Comparison of ENCODE assay signal across 13 cellular contexts in the genomic region with DNA sequence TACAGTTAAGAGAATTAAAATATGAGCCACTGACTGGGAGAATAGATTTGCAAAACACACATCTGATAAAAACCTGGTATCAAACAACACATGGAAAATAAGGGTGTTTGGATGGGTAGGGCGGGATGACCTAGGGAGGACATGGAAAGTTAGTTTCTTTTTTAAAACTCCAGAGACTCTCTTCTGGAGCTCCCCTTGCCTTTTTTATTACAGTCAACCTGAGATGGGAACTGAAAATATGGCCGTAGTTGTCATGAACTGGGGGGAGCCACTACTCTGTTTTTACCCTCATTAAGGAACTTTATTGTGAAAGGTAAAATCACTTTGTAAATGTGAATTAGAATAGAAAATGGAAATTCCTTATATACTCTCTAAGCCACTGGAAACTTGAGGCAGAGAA.
DNase-seq lines count a peak whose midpoint lies in the region; ATAC-seq and TF ChIP-seq lines count a peak whose summit lies in the region.
"Had no signal": no experiment of that assay in that cellular context is flagged by ENCODE, and none has a peak within 500 bp of the region (broad histone marks: within the 10 kb centered on the region; RNA-seq: fewer than 3 reads in every experiment).

No MANE protein-coding gene starts in this region.

- H3K4me1 Mint-ChIP-seq in activated naive CD8-positive, alpha-beta T cell treated with anti-CD3 and anti-CD28 coated beads, Interleukin-2, amount 50 U/mL, for 24 hours = peaks cover 8% of the 10 kb centered on the region
- H3K4me1 Mint-ChIP-seq in activated naive CD8-positive, alpha-beta T cell treated with anti-CD3 and anti-CD28 coated beads for 36 hours = peaks cover 3% of the 10 kb centered on the region
- H3K4me1 Mint-ChIP-seq in stimulated activated naive B cell treated with anti-CD40 and anti-IgM and Interleukin-4, amounts not matched to agents 10 μg/mL and 1 μg/mL and 100 μg/mL, for 72 hours = peaks cover 19 to 21% of the 10 kb centered on the region in 2 donors

- no peak for TF ChIP-seq CTCF in mammary epithelial cell (conservative IDR thresholded peaks at IDR 0.05 in 1 of 2, IDR thresholded peaks at IDR 0.05 in 1 of 2; ENCODE audit: extremely low read depth in 1 of 2, insufficient read depth in 1 of 2, low read depth in 1 of 2, low read length in 2 of 2)

- no peak for ATAC-seq in activated naive CD8-positive, alpha-beta T cell treated with anti-CD3 and anti-CD28 coated beads, Interleukin-2, amount 50 U/mL, for 24 hours
- ATAC-seq in HG02588 (IDR thresholded peaks at IDR 0.05; ENCODE audit: unreplicated experiment) (peak; percentile 41), HG03460 (IDR thresholded peaks at IDR 0.05; ENCODE audit: unreplicated experiment) (peak; percentile 52), GM18858 (IDR thresholded peaks at IDR 0.05; ENCODE audit: unreplicated experiment) (no peak)
- ATAC-seq in stimulated activated naive B cell treated with anti-CD40 and anti-IgM and Interleukin-4, amounts not matched to agents 10 μg/mL and 1 μg/mL and 100 μg/mL, for 72 hours (replicated peaks) = peak; percentile 86
- ATAC-seq: HCT116 had no signal

- no peaks in the 10 kb centered on the region for H3K27me3 Mint-ChIP-seq in activated naive CD8-positive, alpha-beta T cell treated with anti-CD3 and anti-CD28 coated beads, Interleukin-2, amount 50 U/mL, for 24 hours
- no peaks in the 10 kb centered on the region for H3K27me3 Mint-ChIP-seq in activated naive CD8-positive, alpha-beta T cell treated with anti-CD3 and anti-CD28 coated beads for 36 hours
- no peaks in the 10 kb centered on the region for H3K27me3 Mint-ChIP-seq in stimulated activated naive B cell treated with anti-CD40 and anti-IgM and Interleukin-4, amounts not matched to agents 10 μg/mL and 1 μg/mL and 100 μg/mL, for 72 hours

- H3K36me3 Mint-ChIP-seq in activated naive CD8-positive, alpha-beta T cell treated with anti-CD3 and anti-CD28 coated beads, Interleukin-2, amount 50 U/mL, for 24 hours (ENCODE audit: low read depth) = peaks cover 10% of the 10 kb centered on the region
- peaks cover 9% of the 10 kb centered on the region for H3K36me3 Mint-ChIP-seq in activated naive CD8-positive, alpha-beta T cell treated with anti-CD3 and anti-CD28 coated beads for 36 hours
- peaks cover 26 to 48% of the 10 kb centered on the region in 2 donors for H3K36me3 Mint-ChIP-seq in stimulated activated naive B cell treated with anti-CD40 and anti-IgM and Interleukin-4, amounts not matched to agents 10 μg/mL and 1 μg/mL and 100 μg/mL, for 72 hours

- H3K9me3 ChIP-seq in mammary epithelial cell (replicated peaks; ENCODE audit: insufficient read depth, low read length) = no peaks in the 10 kb centered on the region

- CTCF ChIA-PET in mammary epithelial cell (lab: Charles Lee; ENCODE audit: low non-redundant PET) = no interaction called here

- DNase-seq in activated naive CD8-positive, alpha-beta T cell treated with anti-CD3 and anti-CD28 coated beads, Interleukin-2, amount 50 U/mL, for 24 hours = no peak
- no peak for DNase-seq in activated naive CD8-positive, alpha-beta T cell treated with anti-CD3 and anti-CD28 coated beads for 36 hours
- no peak for DNase-seq in stimulated activated naive B cell treated with anti-CD40 and anti-IgM and Interleukin-4, amounts not matched to agents 10 μg/mL and 1 μg/mL and 100 μg/mL, for 72 hours
- no peak for DNase-seq in mammary epithelial cell
- DNase-seq in GDM1 (lab: John Stamatoyannopoulos, UW) = no peak
- DNase-seq: activated CD4-positive, alpha-beta T cell treated with anti-CD3 and anti-CD28 coated beads, Interleukin-2, amount 50 U/mL, for 1 hour; midbrain; NCI-H2029 treated with DMSO at 0.1 percent for 48 hours; retina had no signal

- H3K36me3 ChIP-seq in mammary epithelial cell (ENCODE audit: insufficient read depth, low read length) = no peaks in the 10 kb centered on the region

- no peak overlapping the region for H3K27ac ChIP-seq in mammary epithelial cell (ENCODE audit: insufficient read depth, low read depth, low read length)

- H3K79me2 ChIP-seq in mammary epithelial cell (ENCODE audit: insufficient read depth, low read length) = no peaks in the 10 kb centered on the region

- peaks cover 11% of the 10 kb centered on the region for H3K9me3 Mint-ChIP-seq in activated naive CD8-positive, alpha-beta T cell treated with anti-CD3 and anti-CD28 coated beads, Interleukin-2, amount 50 U/mL, for 24 hours
- peaks cover 7% of the 10 kb centered on the region for H3K9me3 Mint-ChIP-seq in activated naive CD8-positive, alpha-beta T cell treated with anti-CD3 and anti-CD28 coated beads for 36 hours
- peaks cover 5 to 7% of the 10 kb centered on the region in 2 donors for H3K9me3 Mint-ChIP-seq in stimulated activated naive B cell treated with anti-CD40 and anti-IgM and Interleukin-4, amounts not matched to agents 10 μg/mL and 1 μg/mL and 100 μg/mL, for 72 hours

- peak overlapping the region; percentile 6 for H3K27ac Mint-ChIP-seq in activated naive CD8-positive, alpha-beta T cell treated with anti-CD3 and anti-CD28 coated beads, Interleukin-2, amount 50 U/mL, for 24 hours
- H3K27ac Mint-ChIP-seq in activated naive CD8-positive, alpha-beta T cell treated with anti-CD3 and anti-CD28 coated beads for 36 hours = no peak overlapping the region
- H3K27ac Mint-ChIP-seq in stimulated activated naive B cell treated with anti-CD40 and anti-IgM and Interleukin-4, amounts not matched to agents 10 μg/mL and 1 μg/mL and 100 μg/mL, for 72 hours = peak overlapping the region; percentile 95

- H3K9ac ChIP-seq in mammary epithelial cell (ENCODE audit: insufficient read depth, low read length) = no peak overlapping the region

- WGBS in mammary epithelial cell (ENCODE audit: low coverage, missing lambda C conversion rate) = 100% methylated on average over 2 of the region's 2 CpGs

- H3K4me3 Mint-ChIP-seq in activated naive CD8-positive, alpha-beta T cell treated with anti-CD3 and anti-CD28 coated beads, Interleukin-2, amount 50 U/mL, for 24 hours = no peak overlapping the region
- H3K4me3 Mint-ChIP-seq in activated naive CD8-positive, alpha-beta T cell treated with anti-CD3 and anti-CD28 coated beads for 36 hours = no peak overlapping the region
- peak overlapping the region; percentile 38 to 62 for H3K4me3 Mint-ChIP-seq in stimulated activated naive B cell treated with anti-CD40 and anti-IgM and Interleukin-4, amounts not matched to agents 10 μg/mL and 1 μg/mL and 100 μg/mL, for 72 hours

- dilution Hi-C loops in mammary epithelial cell (cut with HindIII; ENCODE audit: low sequenced_read_pairs) = no loop called here

- no peak overlapping the region for H3K4me2 ChIP-seq in mammary epithelial cell (ENCODE audit: insufficient read depth, low read depth, low read length)

- H3K4me1 ChIP-seq in mammary epithelial cell (ENCODE audit: insufficient read depth, low read length) = no peaks in the 10 kb centered on the region

- no TSS peak for BruUV-seq in mammary epithelial cell (replicated peaks; lab: Mats Ljungman, UMichigan)

- no peaks in the 10 kb centered on the region for H4K20me1 ChIP-seq in mammary epithelial cell (ENCODE audit: insufficient read depth, low read length)

- no peaks in the 10 kb centered on the region for H3K27me3 ChIP-seq in mammary epithelial cell (ENCODE audit: insufficient read depth, low read length)

- in situ Hi-C loops in mammary epithelial cell (cut with MboI; ENCODE audit: low sequenced_read_pairs in 2 of 2) = no loop called here

- H3K4me3 ChIP-seq in mammary epithelial cell (replicated peaks in 1 of 3; ENCODE audit: insufficient read depth in 1 of 3, low read depth in 2 of 3, low read length in 3 of 3) = no peak overlapping the region

- intact Hi-C loops in mammary epithelial cell (cut with micrococcal nuclease) = no loop called here

- H2AFZ ChIP-seq in mammary epithelial cell (ENCODE audit: low read depth, low read length) = no peak overlapping the region

Comparison
In these comparisons a context has a peak if more than half of its experiments do, and no peak if none do; other contexts are left out.
1. ATAC-seq: peak in HG02588 (single experiment), HG03460 (single experiment) and stimulated activated naive B cell treated with anti-CD40 and anti-IgM and Interleukin-4, amounts not matched to agents 10 μg/mL and 1 μg/mL and 100 μg/mL, for 72 hours (2 of 2); none in activated naive CD8-positive, alpha-beta T cell treated with anti-CD3 and anti-CD28 coated beads, Interleukin-2, amount 50 U/mL, for 24 hours (single experiment) and GM18858 (single experiment).
2. H3K4me3 Mint-ChIP-seq: peak in stimulated activated naive B cell treated with anti-CD40 and anti-IgM and Interleukin-4, amounts not matched to agents 10 μg/mL and 1 μg/mL and 100 μg/mL, for 72 hours (2 of 2); none in activated naive CD8-positive, alpha-beta T cell treated with anti-CD3 and anti-CD28 coated beads, Interleukin-2, amount 50 U/mL, for 24 hours (single experiment) and activated naive CD8-positive, alpha-beta T cell treated with anti-CD3 and anti-CD28 coated beads for 36 hours (single experiment).